In genomic region chr13:59982631-59983382, GRCh38 we compare ENCODE assay signal across 1 cellular context.
TF ChIP-seq lines count a peak whose summit lies in the region.

No MANE protein-coding gene starts in this region.

TF ChIP-seq in K562, 482 proteins besides CTCF, POLR2A, EP300 and RAD21 (continued from another document):
- TF ChIP-seq, protein P1, sequence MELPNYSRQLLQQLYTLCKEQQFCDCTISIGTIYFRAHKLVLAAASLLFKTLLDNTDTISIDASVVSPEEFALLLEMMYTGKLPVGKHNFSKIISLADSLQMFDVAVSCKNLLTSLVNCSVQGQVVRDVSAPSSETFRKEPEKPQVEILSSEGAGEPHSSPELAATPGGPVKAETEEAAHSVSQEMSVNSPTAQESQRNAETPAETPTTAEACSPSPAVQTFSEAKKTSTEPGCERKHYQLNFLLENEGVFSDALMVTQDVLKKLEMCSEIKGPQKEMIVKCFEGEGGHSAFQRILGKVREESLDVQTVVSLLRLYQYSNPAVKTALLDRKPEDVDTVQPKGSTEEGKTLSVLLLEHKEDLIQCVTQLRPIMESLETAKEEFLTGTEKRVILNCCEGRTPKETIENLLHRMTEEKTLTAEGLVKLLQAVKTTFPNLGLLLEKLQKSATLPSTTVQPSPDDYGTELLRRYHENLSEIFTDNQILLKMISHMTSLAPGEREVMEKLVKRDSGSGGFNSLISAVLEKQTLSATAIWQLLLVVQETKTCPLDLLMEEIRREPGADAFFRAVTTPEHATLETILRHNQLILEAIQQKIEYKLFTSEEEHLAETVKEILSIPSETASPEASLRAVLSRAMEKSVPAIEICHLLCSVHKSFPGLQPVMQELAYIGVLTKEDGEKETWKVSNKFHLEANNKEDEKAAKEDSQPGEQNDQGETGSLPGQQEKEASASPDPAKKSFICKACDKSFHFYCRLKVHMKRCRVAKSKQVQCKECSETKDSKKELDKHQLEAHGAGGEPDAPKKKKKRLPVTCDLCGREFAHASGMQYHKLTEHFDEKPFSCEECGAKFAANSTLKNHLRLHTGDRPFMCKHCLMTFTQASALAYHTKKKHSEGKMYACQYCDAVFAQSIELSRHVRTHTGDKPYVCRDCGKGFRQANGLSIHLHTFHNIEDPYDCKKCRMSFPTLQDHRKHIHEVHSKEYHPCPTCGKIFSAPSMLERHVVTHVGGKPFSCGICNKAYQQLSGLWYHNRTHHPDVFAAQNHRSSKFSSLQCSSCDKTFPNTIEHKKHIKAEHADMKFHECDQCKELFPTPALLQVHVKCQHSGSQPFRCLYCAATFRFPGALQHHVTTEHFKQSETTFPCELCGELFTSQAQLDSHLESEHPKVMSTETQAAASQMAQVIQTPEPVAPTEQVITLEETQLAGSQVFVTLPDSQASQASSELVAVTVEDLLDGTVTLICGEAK (IDR thresholded peaks at IDR 0.05) = peak; percentile 61
- TF ChIP-seq, protein P1 (CRISPR knock-in tag; IDR thresholded peaks at IDR 0.05) = no peak
- TF ChIP-seq ZNF766 (CRISPR knock-in tag; conservative IDR thresholded peaks at IDR 0.05) = no peak
- TF ChIP-seq TSHZ1 (CRISPR knock-in tag; IDR thresholded peaks at IDR 0.05) = no peak
- no peak for TF ChIP-seq TCF3 (CRISPR knock-in tag; IDR thresholded peaks at IDR 0.05)
- TF ChIP-seq PCBP2 (IDR thresholded peaks at IDR 0.05; ENCODE audit: low read depth, low read length, poor library complexity, severe bottlenecking) = no peak
- no peak for TF ChIP-seq SREBF2 (CRISPR knock-in tag; IDR thresholded peaks at IDR 0.05)
- no peak for TF ChIP-seq CBX1 (IDR thresholded peaks at IDR 0.05; ENCODE audit: low read depth)
- TF ChIP-seq ZNF316 (IDR thresholded peaks at IDR 0.05) = 0 out of 2 replicates have a peak, but pooled peaks have one; percentile 25
